Comparison of ENCODE assay signal across 10 cellular contexts in the genomic region with DNA sequence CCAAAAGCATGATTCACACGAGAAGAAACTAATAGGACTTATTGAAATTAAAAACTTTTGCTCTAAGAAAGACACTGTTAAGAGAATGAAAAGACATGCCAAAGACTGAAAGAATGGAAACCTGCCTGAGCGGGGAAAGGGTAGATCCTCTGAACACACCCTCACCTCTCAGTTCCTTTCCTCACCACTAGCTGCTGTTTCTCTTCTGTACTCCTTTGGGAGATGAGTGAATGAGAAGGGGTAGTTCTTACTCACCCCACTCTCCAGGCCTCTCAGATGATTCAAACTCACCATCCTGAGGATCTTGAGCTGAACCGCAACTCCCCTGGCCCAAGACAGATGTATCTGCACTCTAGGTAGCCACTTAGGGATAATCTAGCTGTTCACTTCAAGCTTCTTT. TPM values are rescaled to one million over a fixed set of nuclear protein-coding genes. Genes with fewer than 3 reads are reported as not detected.
DNase-seq lines count a peak whose midpoint lies in the region; ATAC-seq and TF ChIP-seq lines count a peak whose summit lies in the region.
"Had no signal": no experiment of that assay in that cellular context is flagged by ENCODE, and none has a peak within 500 bp of the region (broad histone marks: within the 10 kb centered on the region; RNA-seq: fewer than 3 reads in every experiment).

No MANE protein-coding gene starts in this region.

- ATAC-seq in activated T-cell treated with anti-CD3 and anti-CD28 coated beads, Interleukin-2, amount 50 U/mL, for 72 hours (replicated peaks in 1 of 2): peak; percentile 24 to 48
- ATAC-seq in HG02938 (IDR thresholded peaks at IDR 0.05; ENCODE audit: unreplicated experiment) (peak; percentile 93), T-helper 17 cell (peak; percentile 23)

- no peak overlapping the region for H3K4me3 Mint-ChIP-seq in activated T-cell treated with anti-CD3 and anti-CD28 coated beads, Interleukin-2, amount 50 U/mL, for 72 hours
- H3K4me3 Mint-ChIP-seq in T-helper 17 cell: no peak overlapping the region
- no peak overlapping the region for H3K4me3 Mint-ChIP-seq in type B pancreatic cell
- H3K4me3 Mint-ChIP-seq in activated T-helper 1 cell treated with anti-CD3 and anti-CD28 coated beads, Interleukin-12 subunit alpha, Interleukin-12 subunit beta, Interleukin-2, Interleukin-4 antibody, amounts not matched to agents 30 ng/mL and 10 ng/mL and 1 ng/mL, durations not matched to agents 14 hours and 24 hours and 36 hours: no peak overlapping the region
- H3K4me3 Mint-ChIP-seq: activated naive CD8-positive, alpha-beta T cell had no signal

- H3K4me1 Mint-ChIP-seq in activated T-cell treated with anti-CD3 and anti-CD28 coated beads, Interleukin-2, amount 50 U/mL, for 72 hours (ENCODE audit: low read depth): no peaks in the 10 kb centered on the region
- H3K4me1 Mint-ChIP-seq in T-helper 17 cell (no peaks in the 10 kb centered on the region), type B pancreatic cell (ENCODE audit: unreplicated experiment) (no peaks in the 10 kb centered on the region)
- H3K4me1 Mint-ChIP-seq in activated T-helper 1 cell treated with anti-CD3 and anti-CD28 coated beads, Interleukin-12 subunit alpha, Interleukin-12 subunit beta, Interleukin-2, Interleukin-4 antibody, amounts not matched to agents 30 ng/mL and 10 ng/mL and 1 ng/mL, durations not matched to agents 14 hours and 24 hours and 36 hours (ENCODE audit: low read depth): no peaks in the 10 kb centered on the region

- TF ChIP-seq CTCF in type B pancreatic cell (conservative IDR thresholded peaks at IDR 0.05): peak; percentile 28

- no peaks in the 10 kb centered on the region for H3K36me3 Mint-ChIP-seq in activated T-cell treated with anti-CD3 and anti-CD28 coated beads, Interleukin-2, amount 50 U/mL, for 72 hours (ENCODE audit: insufficient read depth in 2 of 2)
- no peaks in the 10 kb centered on the region for H3K36me3 Mint-ChIP-seq in T-helper 17 cell (ENCODE audit: low read depth)
- no peaks in the 10 kb centered on the region for H3K36me3 Mint-ChIP-seq in type B pancreatic cell
- no peaks in the 10 kb centered on the region for H3K36me3 Mint-ChIP-seq in activated T-helper 1 cell treated with anti-CD3 and anti-CD28 coated beads, Interleukin-12 subunit alpha, Interleukin-12 subunit beta, Interleukin-2, Interleukin-4 antibody, amounts not matched to agents 30 ng/mL and 10 ng/mL and 1 ng/mL, durations not matched to agents 14 hours and 24 hours and 36 hours (ENCODE audit: low read depth)
- H3K36me3 Mint-ChIP-seq: activated naive CD8-positive, alpha-beta T cell had no signal

- DNase-seq in activated T-cell treated with anti-CD3 and anti-CD28 coated beads, Interleukin-2, amount 50 U/mL, for 72 hours: no peak
- DNase-seq in activated T-cell treated with anti-CD3 and anti-CD28 coated beads, Interleukin-2, amount 50 U/mL, for 48 hours: no peak
- no peak for DNase-seq in T-helper 17 cell
- DNase-seq in type B pancreatic cell (ENCODE audit: extremely low spot score, unreplicated experiment): no peak
- DNase-seq in epidermal melanocyte (ENCODE audit: insufficient read length, low spot score): no peak
- DNase-seq in CD1c-positive myeloid dendritic cell (ENCODE audit: extremely low spot score): no peak
- DNase-seq in activated T-helper 1 cell treated with anti-CD3 and anti-CD28 coated beads, Interleukin-12 subunit alpha, Interleukin-12 subunit beta, Interleukin-2, Interleukin-4 antibody, amounts not matched to agents 30 ng/mL and 10 ng/mL and 1 ng/mL, durations not matched to agents 14 hours and 24 hours and 36 hours (ENCODE audit: low spot score): no peak

- intact Hi-C loops in activated T-helper 1 cell treated with anti-CD3 and anti-CD28 coated beads, Interleukin-12 subunit alpha, Interleukin-12 subunit beta, Interleukin-2, Interleukin-4 antibody, amounts not matched to agents 30 ng/mL and 10 ng/mL and 1 ng/mL, durations not matched to agents 14 hours and 24 hours and 36 hours (cut with micrococcal nuclease): loop anchor here (5.0 kb wide), 3 partner anchors 65 to 210 kb away; partner anchors contain the start of gene NDUFA5

- peaks cover 7% of the 10 kb centered on the region for H3K27me3 Mint-ChIP-seq in activated T-cell treated with anti-CD3 and anti-CD28 coated beads, Interleukin-2, amount 50 U/mL, for 72 hours (ENCODE audit: low read depth)
- H3K27me3 Mint-ChIP-seq in T-helper 17 cell (peaks cover 25% of the 10 kb centered on the region), type B pancreatic cell (no peaks in the 10 kb centered on the region)
- H3K27me3 Mint-ChIP-seq in activated T-helper 1 cell treated with anti-CD3 and anti-CD28 coated beads, Interleukin-12 subunit alpha, Interleukin-12 subunit beta, Interleukin-2, Interleukin-4 antibody, amounts not matched to agents 30 ng/mL and 10 ng/mL and 1 ng/mL, durations not matched to agents 14 hours and 24 hours and 36 hours (ENCODE audit: insufficient read depth): peaks cover 6% of the 10 kb centered on the region

- no peaks in the 10 kb centered on the region for H3K9me3 ChIP-seq in T-helper 17 cell (ENCODE audit: control insufficient read depth, low read length, poor library complexity, severe bottlenecking)
- H3K9me3 ChIP-seq: esophagus muscularis mucosa had no signal

- no peak overlapping the region for H3K27ac Mint-ChIP-seq in activated T-cell treated with anti-CD3 and anti-CD28 coated beads, Interleukin-2, amount 50 U/mL, for 72 hours
- no peak overlapping the region for H3K27ac Mint-ChIP-seq in T-helper 17 cell
- no peak overlapping the region for H3K27ac Mint-ChIP-seq in type B pancreatic cell
- H3K27ac Mint-ChIP-seq in activated T-helper 1 cell treated with anti-CD3 and anti-CD28 coated beads, Interleukin-12 subunit alpha, Interleukin-12 subunit beta, Interleukin-2, Interleukin-4 antibody, amounts not matched to agents 30 ng/mL and 10 ng/mL and 1 ng/mL, durations not matched to agents 14 hours and 24 hours and 36 hours: no peak overlapping the region
- H3K27ac Mint-ChIP-seq: activated naive CD8-positive, alpha-beta T cell had no signal

- H3K9me3 Mint-ChIP-seq in activated T-cell treated with anti-CD3 and anti-CD28 coated beads, Interleukin-2, amount 50 U/mL, for 72 hours: no peaks in the 10 kb centered on the region
- no peaks in the 10 kb centered on the region for H3K9me3 Mint-ChIP-seq in type B pancreatic cell
- no peaks in the 10 kb centered on the region for H3K9me3 Mint-ChIP-seq in activated T-helper 1 cell treated with anti-CD3 and anti-CD28 coated beads, Interleukin-12 subunit alpha, Interleukin-12 subunit beta, Interleukin-2, Interleukin-4 antibody, amounts not matched to agents 30 ng/mL and 10 ng/mL and 1 ng/mL, durations not matched to agents 14 hours and 24 hours and 36 hours

RNA-seq across cellular contexts. Expression of gene IQUB, which starts 41.9 kb away (rescaled TPM):
- under 1 TPM in 1 of 2 donors, not detected in 1; 0.10 TPM for total RNA-seq in activated T-cell treated with anti-CD3 and anti-CD28 coated beads, Interleukin-2, amount 50 U/mL, for 72 hours
- total RNA-seq in T-helper 17 cell: under 1 TPM in 1 of 2 donors, not detected in 1; 0.16 TPM
- 1.2 and 2.1 TPM in 2 replicates for total RNA-seq in type B pancreatic cell (ENCODE audit: low replicate concordance)
- 0.44 TPM in 1 of 2 replicates, not detected in the other for total RNA-seq in activated T-helper 1 cell treated with anti-CD3 and anti-CD28 coated beads, Interleukin-12 subunit alpha, Interleukin-12 subunit beta, Interleukin-2, Interleukin-4 antibody, amounts not matched to agents 30 ng/mL and 10 ng/mL and 1 ng/mL, durations not matched to agents 14 hours and 24 hours and 36 hours

Comparison
In these comparisons a context has a peak if more than half of its experiments do, and no peak if none do; other contexts are left out.
1. ATAC-seq: peak in every context shown above with its lines; median percentile 93 in HG02938; 36 in activated T-cell treated with anti-CD3 and anti-CD28 coated beads, Interleukin-2, amount 50 U/mL, for 72 hours; 23 in T-helper 17 cell.